In the genomic region with DNA sequence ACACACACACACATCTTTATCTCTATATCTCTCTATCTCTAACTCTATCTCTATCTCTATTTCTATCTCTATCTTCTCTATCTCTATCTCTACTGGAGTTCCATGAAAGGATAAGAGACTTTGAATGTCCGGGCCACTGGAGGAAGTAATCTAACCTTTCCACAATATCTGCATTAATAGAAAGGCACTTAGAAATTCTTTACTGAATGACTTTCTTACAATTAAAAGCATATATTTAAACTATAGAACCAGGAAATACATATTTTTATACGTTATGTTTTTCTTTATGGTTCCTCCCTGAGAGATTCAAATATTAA, we compare ENCODE assay signal across 18 cellular contexts.
A peak's percentile ranks its signal among the peaks of the same experiment; 100 is the strongest.
DNase-seq lines count a peak whose midpoint lies in the region; ATAC-seq and TF ChIP-seq lines count a peak whose summit lies in the region.
"Had no signal": no experiment of that assay in that cellular context is flagged by ENCODE, and none has a peak within 500 bp of the region (broad histone marks: within the 10 kb centered on the region; RNA-seq: fewer than 3 reads in every experiment).

No MANE protein-coding gene starts in this region.

- CTCF ChIA-PET in A673 (lab: Charles Lee), result no interaction called here

- H3K27me3 ChIP-seq in A673 (replicated peaks; ENCODE audit: insufficient read depth, low read depth, low read length, poor library complexity), result no peaks in the 10 kb centered on the region
- H3K27me3 ChIP-seq in RWPE2 (ENCODE audit: insufficient read depth, poor library complexity, severe bottlenecking), result no peaks in the 10 kb centered on the region
- no peaks in the 10 kb centered on the region for H3K27me3 ChIP-seq in mesendoderm (ENCODE audit: insufficient read depth, low read length, poor library complexity)

- H3K79me2 ChIP-seq in mesendoderm (ENCODE audit: control insufficient read depth, insufficient read depth, low read length), result no peaks in the 10 kb centered on the region

- H4K5ac ChIP-seq in mesendoderm (ENCODE audit: low read length), result no peak overlapping the region

- peaks cover 15% of the 10 kb centered on the region for H3K4me1 ChIP-seq in A673 (ENCODE audit: insufficient read depth, low read length, poor library complexity, severe bottlenecking)
- H3K4me1 ChIP-seq in RWPE2 (ENCODE audit: insufficient read depth, poor library complexity, severe bottlenecking), result peaks cover 24% of the 10 kb centered on the region
- H3K4me1 ChIP-seq in mesendoderm (ENCODE audit: control insufficient read depth, low read depth, low read length), result no peaks in the 10 kb centered on the region

- H3K4me3 ChIP-seq in A673 (ENCODE audit: low read depth, low read length, poor library complexity, severe bottlenecking) (peak overlapping the region; percentile 2), RWPE2 (ENCODE audit: severe bottlenecking) (no peak overlapping the region), mesendoderm (ENCODE audit: low read length) (no peak overlapping the region)
- H3K4me3 ChIP-seq: GM12878 had no signal

- DNase-seq in A673 (ENCODE audit: low spot score), result no peak
- no peak for DNase-seq in RWPE2 (ENCODE audit: low spot score)
- no peak for DNase-seq in chondrocyte (ENCODE audit: low spot score)
- no peak for DNase-seq in nephron progenitor cell
- no peak for DNase-seq in cardiac septum (ENCODE audit: low spot score)
- DNase-seq in middle frontal gyrus (ENCODE audit: extremely low spot score, low spot score), result no peak
- no peak for DNase-seq in mesendoderm
- DNase-seq: GDM1, KBM-7, NCI-H1436 treated with DMSO at 0.1 percent for 48 hours, NCI-H2029 treated with DMSO at 0.1 percent for 48 hours, NCI-H2171 treated with DMSO at 0.1 percent for 48 hours, NCI-H748 treated with DMSO at 0.1 percent for 48 hours, OCI-M1 had no signal

- H3K79me1 ChIP-seq in mesendoderm (ENCODE audit: low read length), result no peaks in the 10 kb centered on the region

- no peak overlapping the region for H2AK5ac ChIP-seq in mesendoderm (ENCODE audit: low read length)

- H3K4me1 Mint-ChIP-seq in chondrocyte (ENCODE audit: low read depth) (peaks cover 40% of the 10 kb centered on the region), nephron progenitor cell (no peaks in the 10 kb centered on the region)

- H3K18ac ChIP-seq in mesendoderm (ENCODE audit: low read length), result no peak overlapping the region

- H3K27ac Mint-ChIP-seq in chondrocyte (ENCODE audit: unreplicated experiment) (peak overlapping the region; percentile 87), nephron progenitor cell (peak overlapping the region; percentile 14)

- no peak overlapping the region for H2BK15ac ChIP-seq in mesendoderm (replicated peaks; ENCODE audit: low read depth)

- H3K27me3 Mint-ChIP-seq in chondrocyte (ENCODE audit: low read depth) (no peaks in the 10 kb centered on the region), nephron progenitor cell (ENCODE audit: low read depth, poor library complexity) (peaks cover 2% of the 10 kb centered on the region)

- H3K56ac ChIP-seq in mesendoderm (ENCODE audit: low read length), result no peak overlapping the region

- H3K4me2 ChIP-seq in mesendoderm (ENCODE audit: low read length), result no peak overlapping the region

- no peak overlapping the region for H4K8ac ChIP-seq in mesendoderm (ENCODE audit: low read depth, low read length)

- BruUV-seq in A673 (replicated peaks; lab: Mats Ljungman, UMichigan), result no TSS peak

- H3K36me3 ChIP-seq in A673 (ENCODE audit: insufficient read depth, low read length, poor library complexity, severe bottlenecking) (no peaks in the 10 kb centered on the region), RWPE2 (ENCODE audit: low read depth) (no peaks in the 10 kb centered on the region), mesendoderm (ENCODE audit: control insufficient read depth, insufficient read depth, low read length) (no peaks in the 10 kb centered on the region)

- no peak overlapping the region for H3K9ac ChIP-seq in mesendoderm (ENCODE audit: low read length)

- ATAC-seq in RWPE2 (ENCODE audit: low read depth) (no peak), GM21786 (IDR thresholded peaks at IDR 0.05; ENCODE audit: unreplicated experiment) (no peak)
- ATAC-seq: GM12878 had no signal

- TF ChIP-seq CTCF in A673 (conservative IDR thresholded peaks at IDR 0.05; ENCODE audit: low read depth, low read length) (no peak), RWPE2 (IDR thresholded peaks at IDR 0.05; ENCODE audit: poor library complexity, severe bottlenecking) (no peak), chondrocyte (IDR thresholded peaks at IDR 0.05) (no peak), nephron progenitor cell (IDR thresholded peaks at IDR 0.05) (no peak)

- POLR2A ChIA-PET in A673 (lab: Charles Lee; ENCODE audit: low non-redundant PET), result no interaction called here

- H3K27ac ChIP-seq in A673 (ENCODE audit: low read depth, low read length, poor library complexity, severe bottlenecking) (no peak overlapping the region), RWPE2 (ENCODE audit: poor library complexity, severe bottlenecking) (peak overlapping the region; percentile 61), mesendoderm (ENCODE audit: low read depth, low read length) (no peak overlapping the region)
- H3K27ac ChIP-seq: C4-2B, RWPE1 had no signal

- H3K9me3 Mint-ChIP-seq in chondrocyte (ENCODE audit: low read depth) (no peaks in the 10 kb centered on the region), nephron progenitor cell (no peaks in the 10 kb centered on the region)

- no peak overlapping the region for H3K4ac ChIP-seq in mesendoderm (ENCODE audit: low read depth, low read length)

- no CpG with 5 or more reads among the region's 2 CpGs for WGBS in mesendoderm (ENCODE audit: extremely low coverage, insufficient coverage, low lambda C conversion rate)

- no peaks in the 10 kb centered on the region for H3K36me3 Mint-ChIP-seq in chondrocyte (ENCODE audit: low read depth)
- no peaks in the 10 kb centered on the region for H3K36me3 Mint-ChIP-seq in nephron progenitor cell (ENCODE audit: low read depth)

- H2BK120ac ChIP-seq in mesendoderm (ENCODE audit: low read depth, low read length), result no peak overlapping the region

- intact Hi-C loops in A673 (cut with micrococcal nuclease; ENCODE audit: unreplicated experiment), result no loop called here
- intact Hi-C loops in cardiac septum (cut with DNase I), result no loop called here

- no peaks in the 10 kb centered on the region for H3K9me3 ChIP-seq in A673 (ENCODE audit: low read depth, low read length, poor library complexity, severe bottlenecking)
- H3K9me3 ChIP-seq in RWPE2 (ENCODE audit: severe bottlenecking), result no peaks in the 10 kb centered on the region

- H3K4me3 Mint-ChIP-seq in chondrocyte (ENCODE audit: unreplicated experiment), result peak overlapping the region; percentile 42
- H3K4me3 Mint-ChIP-seq in nephron progenitor cell, result no peak overlapping the region

- no peak overlapping the region for H3K23ac ChIP-seq in mesendoderm (ENCODE audit: low read length)

- no peak overlapping the region for H2BK5ac ChIP-seq in mesendoderm (ENCODE audit: low read length)
